Comparison of ENCODE assay signal across 8 cellular contexts in genomic region chr4:83012631-83013419, GRCh38. TPM values are rescaled to one million over a fixed set of nuclear protein-coding genes. Genes with fewer than 3 reads are reported as not detected.
A peak's percentile ranks its signal among the peaks of the same experiment; 100 is the strongest.
DNase-seq lines count a peak whose midpoint lies in the region; ATAC-seq lines count a peak whose summit lies in the region.

No MANE protein-coding gene starts in this region.

- H3K27me3 ChIP-seq in BLaER1 treated with 17β-estradiol and CSF1 and Interleukin-3, amounts not matched to agents 10 nM and 100 nM = no peaks in the 10 kb centered on the region

- peak overlapping the region; percentile 72 to 96 (median 92) for H3K27ac ChIP-seq in BLaER1 treated with 17β-estradiol and CSF1 and Interleukin-3, amounts not matched to agents 10 nM and 100 nM

- peaks cover 2% of the 10 kb centered on the region for H3K36me3 Mint-ChIP-seq in activated CD4-positive, alpha-beta T cell treated with anti-CD3 and anti-CD28 coated beads, Interleukin-2, amount 10 ng/mL, durations not matched to agents 24 days and 14 days (ENCODE audit: low read depth)

- H3K9me3 ChIP-seq in BLaER1 treated with 17β-estradiol and CSF1 and Interleukin-3, amounts not matched to agents 10 nM and 100 nM (replicated peaks in 1 of 11) = no peaks in the 10 kb centered on the region

- peaks cover 41% of the 10 kb centered on the region for H3K4me1 Mint-ChIP-seq in activated CD4-positive, alpha-beta T cell treated with anti-CD3 and anti-CD28 coated beads, Interleukin-2, amount 10 ng/mL, durations not matched to agents 24 days and 14 days

- H4K20me1 ChIP-seq in BLaER1 treated with 17β-estradiol and CSF1 and Interleukin-3, amounts not matched to agents 10 nM and 100 nM = peaks cover 0 to 13% (median 0%) of the 10 kb centered on the region in 11 experiments; a peak in 3 of 22 replicates

- peak overlapping the region; percentile 92 for H3K4me3 Mint-ChIP-seq in activated CD4-positive, alpha-beta T cell treated with anti-CD3 and anti-CD28 coated beads, Interleukin-2, amount 10 ng/mL, durations not matched to agents 24 days and 14 days

- H3K27ac Mint-ChIP-seq in activated CD4-positive, alpha-beta T cell treated with anti-CD3 and anti-CD28 coated beads, Interleukin-2, amount 10 ng/mL, durations not matched to agents 24 days and 14 days = peak overlapping the region; percentile 89

- ATAC-seq in HG03460 (IDR thresholded peaks at IDR 0.05; ENCODE audit: unreplicated experiment) (peak; percentile 82), left lobe of liver (peak; percentile 92)

- no peaks in the 10 kb centered on the region for H3K9me3 Mint-ChIP-seq in activated CD4-positive, alpha-beta T cell treated with anti-CD3 and anti-CD28 coated beads, Interleukin-2, amount 10 ng/mL, durations not matched to agents 24 days and 14 days

- peaks cover 17 to 40% (median 35%) of the 10 kb centered on the region in 10 experiments for H3K4me1 ChIP-seq in BLaER1 treated with 17β-estradiol and CSF1 and Interleukin-3, amounts not matched to agents 10 nM and 100 nM

- intact Hi-C loops in activated CD4-positive, alpha-beta T cell treated with anti-CD3 and anti-CD28 coated beads, Interleukin-2, amount 10 ng/mL, durations not matched to agents 24 days and 14 days (cut with micrococcal nuclease) = loop anchor here (1.0 to 5.0 kb wide), 9 partner anchors 22 to 584 kb away; partner anchors contain the start of genes COPS4, COQ2, HELQ and SEC31A

- H3K9ac ChIP-seq in BLaER1 treated with 17β-estradiol and CSF1 and Interleukin-3, amounts not matched to agents 10 nM and 100 nM = peak overlapping the region; percentile 89 to 96 (median 94)

- DNase-seq in GM19240 (ENCODE audit: insufficient read length, low spot score) (peak; percentile 79), NCI-H524 treated with DMSO at 0.1 percent for 48 hours (lab: John Stamatoyannopoulos, UW) (peak; percentile 73), dedifferentiated amniotic fluid mesenchymal stem cell (ENCODE audit: extremely low spot score) (peak; percentile 97), left lobe of liver (ENCODE audit: low spot score) (peak; percentile 99)
- peak; percentile 99 for DNase-seq in activated CD4-positive, alpha-beta T cell treated with anti-CD3 and anti-CD28 coated beads, Interleukin-2, amount 10 ng/mL, durations not matched to agents 24 days and 14 days
- DNase-seq in stimulated activated CD4-positive, alpha-beta T cell treated with anti-CD3 and anti-CD28 coated beads, Interleukin-2, amount 100 ng/mL, for 4 hours (ENCODE audit: low read depth) = peak; percentile 95

- peaks cover 1% of the 10 kb centered on the region for H3K27me3 Mint-ChIP-seq in activated CD4-positive, alpha-beta T cell treated with anti-CD3 and anti-CD28 coated beads, Interleukin-2, amount 10 ng/mL, durations not matched to agents 24 days and 14 days

- H3K4me2 ChIP-seq in BLaER1 treated with 17β-estradiol and CSF1 and Interleukin-3, amounts not matched to agents 10 nM and 100 nM = peak overlapping the region; percentile 70 to 98 (median 86)

- no peaks in the 10 kb centered on the region for H3K36me3 ChIP-seq in BLaER1 treated with 17β-estradiol and CSF1 and Interleukin-3, amounts not matched to agents 10 nM and 100 nM

- H3K4me3 ChIP-seq in BLaER1 treated with 17β-estradiol and CSF1 and Interleukin-3, amounts not matched to agents 10 nM and 100 nM = peak overlapping the region; percentile 84 to 99 (median 92)

RNA-seq across cellular contexts. Expression of gene LIN54, which starts 2.2 kb away (rescaled TPM):
- 25.4 and 28.8 TPM in 2 replicates for total RNA-seq in activated CD4-positive, alpha-beta T cell treated with anti-CD3 and anti-CD28 coated beads, Interleukin-2, amount 10 ng/mL, durations not matched to agents 24 days and 14 days
- 5.7 TPM for total RNA-seq in left lobe of liver

RNA-seq across cellular contexts. Expression of gene COPS4, which starts 22.2 kb away (rescaled TPM):
- total RNA-seq in activated CD4-positive, alpha-beta T cell treated with anti-CD3 and anti-CD28 coated beads, Interleukin-2, amount 10 ng/mL, durations not matched to agents 24 days and 14 days = 36.5 and 37.5 TPM in 2 replicates
- total RNA-seq in left lobe of liver = 10.6 TPM

Comparison
In these comparisons a context has a peak if more than half of its experiments do, and no peak if none do; other contexts are left out.
1. Peak in every context shown above with its lines: DNase-seq, ATAC-seq, H3K4me3 ChIP-seq and H3K27ac ChIP-seq.